In the genomic region with DNA sequence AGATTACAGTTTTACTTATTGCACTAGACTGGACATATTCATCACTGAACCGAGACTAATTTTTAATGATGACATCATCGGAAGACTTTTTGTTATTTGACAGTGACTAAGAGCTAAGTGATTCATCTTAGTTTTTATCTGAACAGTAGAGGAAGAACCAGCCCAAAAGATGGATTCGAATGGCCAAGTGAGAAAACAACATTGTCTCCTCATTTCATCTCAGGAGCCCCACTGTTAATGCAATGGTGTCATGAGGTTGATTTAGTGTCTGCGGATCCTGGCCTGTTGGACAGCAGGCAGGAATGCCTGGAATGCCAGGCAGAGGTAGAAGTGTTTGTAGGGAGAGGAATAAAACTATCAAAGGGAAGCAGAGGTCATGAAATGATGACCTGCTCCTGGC, we compare ENCODE assay signal across 13 cellular contexts. TPM values are rescaled to one million over a fixed set of nuclear protein-coding genes. Genes with fewer than 3 reads are reported as not detected.
A peak's percentile ranks its signal among the peaks of the same experiment; 100 is the strongest.
DNase-seq lines count a peak whose midpoint lies in the region; ATAC-seq, FAIRE-seq and TF ChIP-seq lines count a peak whose summit lies in the region.
"Had no signal": no experiment of that assay in that cellular context is flagged by ENCODE, and none has a peak within 500 bp of the region (broad histone marks: within the 10 kb centered on the region; RNA-seq: fewer than 3 reads in every experiment).

No MANE protein-coding gene starts in this region.

- H3K27me3 ChIP-seq in HepG2 (ENCODE audit: control insufficient read depth in 1 of 2, insufficient read depth in 2 of 2, low read length in 2 of 2) (peaks cover 0 to 5% of the 10 kb centered on the region in 2 experiments; a peak in 2 of 5 replicates), right lobe of liver (no peaks in the 10 kb centered on the region)

- ATAC-seq in HepG2, result no peak
- ATAC-seq in right lobe of liver, result no peak
- ATAC-seq in T-cell (replicated peaks in 1 of 4), result no peak
- no peak for ATAC-seq in HG02763 (IDR thresholded peaks at IDR 0.05; ENCODE audit: unreplicated experiment)
- ATAC-seq in GM18909 (IDR thresholded peaks at IDR 0.05; ENCODE audit: poor library complexity, unreplicated experiment), result no peak

- peaks cover 8 to 9% (median 9%) of the 10 kb centered on the region in 3 donors for H3K4me1 Mint-ChIP-seq in T-cell
- H3K4me1 Mint-ChIP-seq in activated CD4-positive, alpha-beta memory T cell treated with anti-CD3 and anti-CD28 coated beads for 36 hours (ENCODE audit: low read depth), result peaks cover 16% of the 10 kb centered on the region

- POLR2A ChIA-PET in HepG2 (lab: Yijun Ruan, JAX), result no interaction called here
- POLR2A ChIA-PET in T-cell (lab: Charles Lee), result no interaction called here
- POLR2A ChIA-PET in activated CD4-positive, alpha-beta memory T cell treated with anti-CD3 and anti-CD28 coated beads for 36 hours (lab: Charles Lee), result no interaction called here

- no peaks in the 10 kb centered on the region for H3K9me3 ChIP-seq in HepG2 (ENCODE audit: low read length)
- no peaks in the 10 kb centered on the region for H3K9me3 ChIP-seq in right lobe of liver
- H3K9me3 ChIP-seq: Caco-2 had no signal

- no peak for DNase-seq in HepG2 (ENCODE audit: low spot score)
- DNase-seq in right lobe of liver, result no peak
- peak; percentile 39 for DNase-seq in amniotic epithelial cell (ENCODE audit: low read depth)
- DNase-seq in iPS-NIHi11 (ENCODE audit: low spot score), result peak; percentile 14
- no peak for DNase-seq in T-cell
- no peak for DNase-seq in activated CD4-positive, alpha-beta memory T cell treated with anti-CD3 and anti-CD28 coated beads for 36 hours
- DNase-seq: activated naive CD4-positive, alpha-beta T cell treated with anti-CD3 and anti-CD28 coated beads, Interleukin-2, amount 50 U/mL, for 16 hours; cerebellar nuclear complex; small intestine had no signal

- CTCF ChIA-PET in HepG2 (lab: Yijun Ruan, JAX; ENCODE audit: low intra/inter-chr PET ratio, low total read pairs) (no interaction called here), T-cell (lab: Charles Lee) (interaction anchor here in 1 of 2 donors (0.6 kb wide), 1 partner anchor 30 kb away, joined by 4 read pairs; no protein-coding TSS in a partner anchor)
- CTCF ChIA-PET in activated CD4-positive, alpha-beta memory T cell treated with anti-CD3 and anti-CD28 coated beads for 36 hours (lab: Charles Lee), result no interaction called here

- H3K36me3 Mint-ChIP-seq in T-cell, result no peaks in the 10 kb centered on the region
- H3K36me3 Mint-ChIP-seq in activated CD4-positive, alpha-beta memory T cell treated with anti-CD3 and anti-CD28 coated beads for 36 hours, result no peaks in the 10 kb centered on the region
- H3K36me3 Mint-ChIP-seq: mesothelial cell of epicardium had no signal

- no peaks in the 10 kb centered on the region for H3K9me3 Mint-ChIP-seq in T-cell
- no peaks in the 10 kb centered on the region for H3K9me3 Mint-ChIP-seq in activated CD4-positive, alpha-beta memory T cell treated with anti-CD3 and anti-CD28 coated beads for 36 hours
- H3K9me3 Mint-ChIP-seq: mesothelial cell of epicardium had no signal

- peaks cover 29 to 40% of the 10 kb centered on the region in 2 donors for H3K27me3 Mint-ChIP-seq in T-cell
- peaks cover 21% of the 10 kb centered on the region for H3K27me3 Mint-ChIP-seq in activated CD4-positive, alpha-beta memory T cell treated with anti-CD3 and anti-CD28 coated beads for 36 hours

- no peak overlapping the region for H3K27ac Mint-ChIP-seq in T-cell
- H3K27ac Mint-ChIP-seq in activated CD4-positive, alpha-beta memory T cell treated with anti-CD3 and anti-CD28 coated beads for 36 hours, result no peak overlapping the region
- H3K27ac Mint-ChIP-seq: mesothelial cell of epicardium had no signal

- no peak overlapping the region for H3K9ac ChIP-seq in HepG2 (ENCODE audit: insufficient read depth, low read depth, low read length)

- H3K4me2 ChIP-seq in HepG2 (ENCODE audit: low read depth, low read length), result no peak overlapping the region

- intact Hi-C loops in HepG2 (cut with micrococcal nuclease; ENCODE audit: unreplicated experiment) (no loop called here), right lobe of liver (cut with DNase I) (no loop called here)
- intact Hi-C loops in activated CD4-positive, alpha-beta memory T cell treated with anti-CD3 and anti-CD28 coated beads for 36 hours (cut with micrococcal nuclease), result no loop called here

- TF ChIP-seq POLR2A in HepG2 (IDR thresholded peaks at IDR 0.05; ENCODE audit: insufficient read depth in 1 of 2, low read depth in 2 of 2, low read length in 2 of 2) (no peak), right lobe of liver (IDR thresholded peaks at IDR 0.05) (no peak)

- in situ Hi-C loops in HepG2 (cut with HindIII; ENCODE audit: extremely low pct_ligation_motif_present, low pct_unique_long_range_greater_than_20kb), result no loop called here

- H3K4me3 Mint-ChIP-seq in T-cell, result no peak overlapping the region
- H3K4me3 Mint-ChIP-seq in activated CD4-positive, alpha-beta memory T cell treated with anti-CD3 and anti-CD28 coated beads for 36 hours, result no peak overlapping the region
- H3K4me3 Mint-ChIP-seq: mesothelial cell of epicardium had no signal

- no peak overlapping the region for H3K4me3 ChIP-seq in HepG2 (replicated peaks in 1 of 3; ENCODE audit: insufficient read depth in 1 of 3, low read depth in 2 of 3, low read length in 3 of 3)
- H3K4me3 ChIP-seq in right lobe of liver, result no peak overlapping the region

- WGBS in HepG2 (ENCODE audit: low lambda C conversion rate), result 6% methylated on average over 4 of the region's 4 CpGs
- 47% methylated on average over 4 of the region's 4 CpGs for WGBS in right lobe of liver (ENCODE audit: insufficient coverage, low coverage, low lambda C conversion rate, missing lambda C conversion rate)

- no peaks in the 10 kb centered on the region for H3K79me2 ChIP-seq in HepG2 (ENCODE audit: insufficient read depth, low read length)

- H3K36me3 ChIP-seq in HepG2 (replicated peaks in 1 of 2; ENCODE audit: control insufficient read depth in 1 of 2, insufficient read depth in 2 of 2, low read length in 2 of 2) (no peaks in the 10 kb centered on the region), right lobe of liver (no peaks in the 10 kb centered on the region)

- TF ChIP-seq CTCF in HepG2 (CRISPR knock-in tag; IDR thresholded peaks at IDR 0.05) (no peak), right lobe of liver (IDR thresholded peaks at IDR 0.05) (no peak)

- TF ChIP-seq RAD21 in HepG2 (CRISPR knock-in tag; IDR thresholded peaks at IDR 0.05), result no peak

- H3K4me1 ChIP-seq in HepG2 (ENCODE audit: insufficient read depth, low read length) (peaks cover 13% of the 10 kb centered on the region), right lobe of liver (no peaks in the 10 kb centered on the region)
- H3K4me1 ChIP-seq: Caco-2 had no signal

- FAIRE-seq in HepG2 (lab: Jason Lieb, UNC), result no peak
- FAIRE-seq: small intestine had no signal

- no peak for TF ChIP-seq EP300 in HepG2 (IDR thresholded peaks at IDR 0.05; ENCODE audit: low read depth in 2 of 2, low read length in 2 of 2)
- no peak for TF ChIP-seq EP300 in HepG2 (CRISPR knock-in tag; IDR thresholded peaks at IDR 0.05; ENCODE audit: borderline replicate concordance)

- no peak overlapping the region for H2AFZ ChIP-seq in HepG2 (ENCODE audit: low read length)

- H4K20me1 ChIP-seq in HepG2 (ENCODE audit: insufficient read depth, low read length), result no peaks in the 10 kb centered on the region

- no TSS peak for BruUV-seq in HepG2 (replicated peaks; lab: Mats Ljungman, UMichigan)

- no peak overlapping the region for H3K27ac ChIP-seq in HepG2 (ENCODE audit: extremely low read length, insufficient read depth, low read length)
- no peak overlapping the region for H3K27ac ChIP-seq in right lobe of liver

TF ChIP-seq in HepG2, 621 proteins besides CTCF, POLR2A, EP300 and RAD21 (continues in another document):
- TF ChIP-seq DNMT3B (CRISPR knock-in tag; conservative IDR thresholded peaks at IDR 0.05) (no peak), ATF7 (IDR thresholded peaks at IDR 0.05) (peak; percentile 98), ATF7 (CRISPR knock-in tag; IDR thresholded peaks at IDR 0.05) (no peak), ZNF768 (CRISPR knock-in tag; IDR thresholded peaks at IDR 0.05) (no peak), ZNF180 (CRISPR knock-in tag; IDR thresholded peaks at IDR 0.05; ENCODE audit: borderline replicate concordance, low read depth) (no peak), TEAD3 (CRISPR knock-in tag; optimal IDR thresholded peaks at IDR 0.05; ENCODE audit: borderline replicate concordance) (peak; percentile 53), CREB1 (IDR thresholded peaks at IDR 0.05) (peak; percentile 72), CREB1 (CRISPR knock-in tag; IDR thresholded peaks at IDR 0.05) (no peak), SNAI1 (CRISPR knock-in tag; IDR thresholded peaks at IDR 0.05; ENCODE audit: borderline replicate concordance) (no peak)

RNA-seq across cellular contexts. Expression of a gene that starts 37.8 kb away (rescaled TPM):
- 14.8 and 23.0 TPM in 2 replicates for total RNA-seq in HepG2 (2016; rRNA removed; fragmentation: Illumina TruSeq; extraction: Trizol)
- total RNA-seq in HepG2 (2016; cell fraction: cytosol; rRNA removed; fragmentation: Illumina TruSeq; extraction: Trizol; ENCODE audit: low read depth), result 2.2 and 2.8 TPM in 2 replicates
- 16.3 and 27.5 TPM in 2 replicates for total RNA-seq in HepG2 (2016; cell fraction: insoluble cytoplasmic fraction; rRNA removed; fragmentation: Illumina TruSeq; extraction: Trizol)
- 5.5 and 5.7 TPM in 2 replicates for total RNA-seq in HepG2 (2016; cell fraction: membrane; rRNA removed; fragmentation: Illumina TruSeq; extraction: Trizol)
- total RNA-seq in HepG2 (2016; cell fraction: nucleus; rRNA removed; fragmentation: Illumina TruSeq; extraction: Trizol), result 6.6 and 9.1 TPM in 2 replicates
- polyA plus RNA-seq in HepG2 (2011; rRNA removed), result 4.2 and 5.1 TPM in 2 replicates
- 3.0 and 5.1 TPM in 2 replicates for polyA plus RNA-seq in HepG2 (2011; cell fraction: cytosol; rRNA removed)
- 1.4 and 1.5 TPM in 2 replicates for polyA plus RNA-seq in HepG2 (2011; cell fraction: nucleus; rRNA removed)
- polyA plus RNA-seq in HepG2 (2012), result 6.8 and 10.6 TPM in 2 replicates
- polyA plus RNA-seq in HepG2 (2016; cell fraction: cytosol; fragmentation: Illumina TruSeq; extraction: Trizol; ENCODE audit: low read depth), result 2.3 and 2.7 TPM in 2 replicates
- polyA plus RNA-seq in HepG2 (2016; cell fraction: insoluble cytoplasmic fraction; fragmentation: Illumina TruSeq; extraction: Trizol; ENCODE audit: low read depth), result 25.3 and 28.2 TPM in 2 replicates
- polyA plus RNA-seq in HepG2 (2016; cell fraction: membrane; fragmentation: Illumina TruSeq; extraction: Trizol; ENCODE audit: low read depth), result 3.3 and 3.4 TPM in 2 replicates
- polyA plus RNA-seq in HepG2 (2016; cell fraction: nucleus; fragmentation: Illumina TruSeq; extraction: Trizol; ENCODE audit: insufficient read depth, low read depth), result 7.9 and 17.4 TPM in 2 replicates
- 1.3 TPM in 1 of 2 replicates, not detected in the other for polyA minus RNA-seq in HepG2 (2011; rRNA and poly(A)+ RNA removed; ENCODE audit: low replicate concordance)
- 1.4 and 2.2 TPM in 2 replicates for polyA minus RNA-seq in HepG2 (2011; cell fraction: cytosol; rRNA and poly(A)+ RNA removed)
- 2.7 and 4.4 TPM in 2 replicates for polyA minus RNA-seq in HepG2 (2011; cell fraction: nucleus; rRNA and poly(A)+ RNA removed)
- total RNA-seq in right lobe of liver, result 10 to 100 TPM in 3 of 6 experiments, 1 to 10 TPM in 3; 6.9 to 27.0 (median 10.1) TPM
- 10 to 100 TPM in 4 of 5 donors, 1 to 10 TPM in 1; 6.5 to 14.0 (median 13.0) TPM for total RNA-seq in T-cell
- total RNA-seq in activated CD4-positive, alpha-beta memory T cell treated with anti-CD3 and anti-CD28 coated beads for 36 hours, result 10 to 100 TPM; 36.6 to 41.1 TPM

Comparison
In these comparisons a context has a peak if more than half of its experiments do, and no peak if none do; other contexts are left out.
1. DNase-seq: peak in amniotic epithelial cell (single experiment) and iPS-NIHi11 (single experiment); none in HepG2 (single experiment), right lobe of liver (0 of 3), T-cell (0 of 34) and activated CD4-positive, alpha-beta memory T cell treated with anti-CD3 and anti-CD28 coated beads for 36 hours (single experiment).